1 cellular context compared by ENCODE assay signal in the genomic region with DNA sequence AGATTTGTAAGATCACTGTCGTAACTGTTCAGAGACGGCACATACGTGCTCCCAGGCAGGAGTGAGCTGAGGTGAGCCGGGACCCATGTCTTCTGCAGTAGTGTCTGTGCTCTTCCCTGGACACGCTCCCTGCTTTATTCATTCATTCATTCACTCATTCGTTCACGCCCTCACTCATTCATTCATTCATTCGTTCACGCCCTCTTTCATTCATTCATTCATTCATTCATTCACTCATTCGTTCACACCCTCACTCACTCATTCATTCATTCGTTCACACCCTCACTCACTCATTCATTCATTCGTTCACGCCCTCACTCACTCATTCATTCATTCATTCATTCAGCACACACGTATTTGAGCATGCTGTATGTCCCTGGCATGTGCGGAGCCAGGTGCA.
TF ChIP-seq lines count a peak whose summit lies in the region.

No MANE protein-coding gene starts in this region.

TF ChIP-seq in K562, 482 proteins besides CTCF, POLR2A, EP300 and RAD21 (continued from another document):
- TF ChIP-seq, protein P1, sequence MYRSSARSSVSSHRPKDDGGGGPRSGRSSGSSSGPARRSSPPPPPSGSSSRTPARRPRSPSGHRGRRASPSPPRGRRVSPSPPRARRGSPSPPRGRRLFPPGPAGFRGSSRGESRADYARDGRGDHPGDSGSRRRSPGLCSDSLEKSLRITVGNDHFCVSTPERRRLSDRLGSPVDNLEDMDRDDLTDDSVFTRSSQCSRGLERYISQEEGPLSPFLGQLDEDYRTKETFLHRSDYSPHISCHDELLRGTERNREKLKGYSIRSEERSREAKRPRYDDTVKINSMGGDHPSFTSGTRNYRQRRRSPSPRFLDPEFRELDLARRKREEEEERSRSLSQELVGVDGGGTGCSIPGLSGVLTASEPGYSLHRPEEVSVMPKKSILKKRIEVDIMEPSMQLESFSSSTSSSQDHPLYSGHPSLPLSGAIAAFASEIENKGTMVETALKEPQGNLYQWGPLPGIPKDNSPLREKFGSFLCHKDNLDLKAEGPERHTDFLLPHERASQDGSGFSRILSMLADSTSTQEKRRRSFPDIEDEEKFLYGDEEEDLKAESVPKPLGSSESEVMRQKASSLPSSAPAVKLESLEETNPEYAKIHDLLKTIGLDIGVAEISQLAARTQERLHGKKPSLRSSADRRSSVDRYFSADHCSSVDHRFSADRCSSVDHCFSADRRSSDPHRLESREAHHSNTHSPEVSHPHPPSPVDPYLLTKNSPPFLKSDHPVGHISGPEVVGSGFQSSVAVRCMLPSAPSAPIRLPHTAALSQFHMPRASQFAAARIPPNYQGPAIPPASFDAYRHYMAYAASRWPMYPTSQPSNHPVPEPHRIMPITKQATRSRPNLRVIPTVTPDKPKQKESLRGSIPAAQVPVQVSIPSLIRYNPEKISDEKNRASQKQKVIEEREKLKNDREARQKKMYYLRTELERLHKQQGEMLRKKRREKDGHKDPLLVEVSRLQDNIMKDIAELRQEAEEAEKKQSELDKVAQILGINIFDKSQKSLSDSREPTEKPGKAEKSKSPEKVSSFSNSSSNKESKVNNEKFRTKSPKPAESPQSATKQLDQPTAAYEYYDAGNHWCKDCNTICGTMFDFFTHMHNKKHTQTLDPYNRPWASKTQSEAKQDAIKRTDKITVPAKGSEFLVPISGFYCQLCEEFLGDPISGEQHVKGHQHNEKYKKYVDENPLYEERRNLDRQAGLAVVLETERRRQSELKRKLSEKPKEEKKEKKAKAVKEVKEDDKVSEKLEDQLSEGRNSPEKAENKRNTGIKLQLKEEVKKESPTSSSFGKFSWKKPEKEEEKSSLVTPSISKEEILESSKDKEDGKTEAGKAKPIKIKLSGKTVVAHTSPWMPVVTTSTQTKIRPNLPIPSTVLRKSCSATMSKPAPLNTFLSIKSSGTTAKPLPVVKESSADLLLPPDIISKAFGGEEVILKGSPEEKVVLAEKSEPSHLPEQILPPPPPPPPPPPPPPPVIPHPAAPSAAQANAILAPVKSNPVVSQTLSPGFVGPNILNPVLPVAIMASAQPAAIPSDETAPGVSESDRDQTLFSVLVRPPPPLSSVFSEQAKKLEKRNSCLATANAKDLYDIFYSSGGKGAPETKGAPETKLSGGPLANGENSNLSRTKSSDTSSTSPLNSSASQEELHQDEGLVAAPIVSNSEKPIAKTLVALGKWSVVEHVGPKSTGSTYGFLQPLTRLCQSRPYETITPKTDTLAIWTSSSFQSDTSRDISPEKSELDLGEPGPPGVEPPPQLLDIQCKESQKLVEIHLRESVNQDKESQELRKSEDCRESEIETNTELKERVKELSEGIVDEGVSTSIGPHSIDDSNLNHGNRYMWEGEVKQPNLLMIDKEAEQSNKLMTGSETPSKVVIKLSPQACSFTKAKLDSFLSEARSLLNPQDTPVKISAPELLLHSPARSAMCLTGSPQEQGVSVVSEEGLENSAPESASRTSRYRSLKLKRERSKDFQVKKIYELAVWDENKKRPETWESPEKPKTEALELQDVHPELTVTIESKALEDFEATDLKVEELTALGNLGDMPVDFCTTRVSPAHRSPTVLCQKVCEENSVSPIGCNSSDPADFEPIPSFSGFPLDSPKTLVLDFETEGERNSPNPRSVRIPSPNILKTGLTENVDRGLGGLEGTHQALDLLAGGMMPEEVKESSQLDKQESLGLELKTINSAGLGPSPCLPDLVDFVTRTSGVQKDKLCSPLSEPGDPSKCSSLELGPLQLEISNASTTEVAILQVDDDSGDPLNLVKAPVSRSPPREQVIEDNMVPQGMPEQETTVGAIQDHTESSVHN (IDR thresholded peaks at IDR 0.05; ENCODE audit: borderline replicate concordance in 1 of 2, low read depth in 1 of 2): 0 out of 4 replicates have a peak, but pooled peaks of 1 of the 2 experiments have one; percentile 28
- TF ChIP-seq HMG20B (CRISPR knock-in tag; IDR thresholded peaks at IDR 0.05) (no peak), TSC22D4 (tag; IDR thresholded peaks at IDR 0.05) (0 out of 2 replicates have a peak, but pooled peaks have one; percentile 60), HNRNPK (IDR thresholded peaks at IDR 0.05; ENCODE audit: low read depth, low read length, poor library complexity, severe bottlenecking) (no peak), ZNF24 (IDR thresholded peaks at IDR 0.05) (peak; percentile 99), NFRKB (IDR thresholded peaks at IDR 0.05; ENCODE audit: low read depth) (0 out of 2 replicates have a peak, but pooled peaks have one; percentile 57)
- TF ChIP-seq, protein P2, sequence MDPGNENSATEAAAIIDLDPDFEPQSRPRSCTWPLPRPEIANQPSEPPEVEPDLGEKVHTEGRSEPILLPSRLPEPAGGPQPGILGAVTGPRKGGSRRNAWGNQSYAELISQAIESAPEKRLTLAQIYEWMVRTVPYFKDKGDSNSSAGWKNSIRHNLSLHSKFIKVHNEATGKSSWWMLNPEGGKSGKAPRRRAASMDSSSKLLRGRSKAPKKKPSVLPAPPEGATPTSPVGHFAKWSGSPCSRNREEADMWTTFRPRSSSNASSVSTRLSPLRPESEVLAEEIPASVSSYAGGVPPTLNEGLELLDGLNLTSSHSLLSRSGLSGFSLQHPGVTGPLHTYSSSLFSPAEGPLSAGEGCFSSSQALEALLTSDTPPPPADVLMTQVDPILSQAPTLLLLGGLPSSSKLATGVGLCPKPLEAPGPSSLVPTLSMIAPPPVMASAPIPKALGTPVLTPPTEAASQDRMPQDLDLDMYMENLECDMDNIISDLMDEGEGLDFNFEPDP (CRISPR knock-in tag; IDR thresholded peaks at IDR 0.05): no peak
